ENCODE assay signal across 27 cellular contexts in genomic region chr5:7207979-7208378, GRCh38.
A peak's percentile ranks its signal among the peaks of the same experiment; 100 is the strongest.
DNase-seq lines count a peak whose midpoint lies in the region; ATAC-seq and TF ChIP-seq lines count a peak whose summit lies in the region.
"Had no signal": no experiment of that assay in that cellular context is flagged by ENCODE, and none has a peak within 500 bp of the region (broad histone marks: within the 10 kb centered on the region; RNA-seq: fewer than 3 reads in every experiment).

No MANE protein-coding gene starts in this region.

- no peak overlapping the region for H3K27ac Mint-ChIP-seq in stimulated activated naive CD8-positive, alpha-beta T cell treated with anti-CD3 and anti-CD28 coated beads, Interleukin-15, amount 100 ng/mL, for 72 hours
- H3K27ac Mint-ChIP-seq in stimulated activated memory B cell treated with anti-CD40 and anti-IgM and Interleukin-4, amounts not matched to agents 10 μg/mL and 1 μg/mL and 100 μg/mL, for 72 hours = no peak overlapping the region
- H3K27ac Mint-ChIP-seq: B cell; CD8-positive, alpha-beta T cell; HFFc6 had no signal

- no peaks in the 10 kb centered on the region for H3K36me3 Mint-ChIP-seq in stimulated activated memory B cell treated with anti-CD40 and anti-IgM and Interleukin-4, amounts not matched to agents 10 μg/mL and 1 μg/mL and 100 μg/mL, for 72 hours
- H3K36me3 Mint-ChIP-seq: CD8-positive, alpha-beta T cell had no signal

- H3K4me3 Mint-ChIP-seq in stimulated activated naive CD8-positive, alpha-beta T cell treated with anti-CD3 and anti-CD28 coated beads, Interleukin-15, amount 100 ng/mL, for 72 hours = no peak overlapping the region
- no peak overlapping the region for H3K4me3 Mint-ChIP-seq in stimulated activated memory B cell treated with anti-CD40 and anti-IgM and Interleukin-4, amounts not matched to agents 10 μg/mL and 1 μg/mL and 100 μg/mL, for 72 hours
- H3K4me3 Mint-ChIP-seq: B cell; CD8-positive, alpha-beta T cell; HFFc6 had no signal

- H3K4me1 ChIP-seq in gastroesophageal sphincter (no peaks in the 10 kb centered on the region), body of pancreas (peaks cover 3% of the 10 kb centered on the region)
- H3K4me1 ChIP-seq: HAP-1, SJCRH30 had no signal

- no peaks in the 10 kb centered on the region for H3K36me3 ChIP-seq in gastroesophageal sphincter
- H3K36me3 ChIP-seq in body of pancreas (replicated peaks in 1 of 2; ENCODE audit: insufficient read depth in 1 of 2, low read depth in 2 of 2) = no peaks in the 10 kb centered on the region
- H3K36me3 ChIP-seq: HAP-1, SJCRH30 had no signal

- 81% methylated on average over 2 of the region's 2 CpGs; no CpG with 5 or more reads in 1 of the 2 donors for WGBS in gastroesophageal sphincter (ENCODE audit: low coverage in 1 of 2), 2 donors
- 92 to 100% methylated on average over 2 of the region's 2 CpGs for WGBS in body of pancreas, 2 donors

- H3K9me3 ChIP-seq in gastroesophageal sphincter = no peaks in the 10 kb centered on the region
- no peaks in the 10 kb centered on the region for H3K9me3 ChIP-seq in body of pancreas
- H3K9me3 ChIP-seq: HAP-1, SJCRH30 had no signal

- TF ChIP-seq POLR2A in gastroesophageal sphincter (IDR thresholded peaks at IDR 0.05) (no peak), body of pancreas (IDR thresholded peaks at IDR 0.05) (no peak)

- no peaks in the 10 kb centered on the region for H3K27me3 Mint-ChIP-seq in stimulated activated naive CD8-positive, alpha-beta T cell treated with anti-CD3 and anti-CD28 coated beads, Interleukin-15, amount 100 ng/mL, for 72 hours
- no peaks in the 10 kb centered on the region for H3K27me3 Mint-ChIP-seq in stimulated activated memory B cell treated with anti-CD40 and anti-IgM and Interleukin-4, amounts not matched to agents 10 μg/mL and 1 μg/mL and 100 μg/mL, for 72 hours
- H3K27me3 Mint-ChIP-seq: B cell had no signal

- DNase-seq in stimulated activated naive CD8-positive, alpha-beta T cell treated with anti-CD3 and anti-CD28 coated beads, Interleukin-15, amount 100 ng/mL, for 72 hours = no peak
- DNase-seq in stimulated activated naive CD8-positive, alpha-beta T cell treated with anti-CD3 and anti-CD28 coated beads, Interleukin-15, Interleukin-2, amounts not matched to agents 100 U/mL and 50 U/mL, for 24 hours = no peak
- DNase-seq in DMS53 (lab: John Stamatoyannopoulos, UW) (no peak), body of pancreas (no peak)
- DNase-seq: CD8-positive, alpha-beta T cell; DMS 273 treated with DMSO at 0.1 percent for 48 hours; GOT3; HFFc6; KBM-7; MV-4-11; NCI-H1105; NCI-H1436 treated with DMSO at 0.1 percent for 48 hours; NCI-H187 treated with DMSO at 0.1 percent for 48 hours; NCI-H2171; NCI-H226; NCI-H510A; NCI-H69; NK-92 treated with Interleukin-12 subunit alpha and Interleukin-12 subunit beta, amount 100 ng/mL, for 24 hours; PC-3; SJCRH30 had no signal

- TF ChIP-seq EP300 in gastroesophageal sphincter (IDR thresholded peaks at IDR 0.05) = no peak

- ATAC-seq in stimulated activated naive CD8-positive, alpha-beta T cell treated with anti-CD3 and anti-CD28 coated beads, Interleukin-15, amount 100 ng/mL, for 72 hours = peak; percentile 43
- no peak for ATAC-seq in stimulated activated naive CD8-positive, alpha-beta T cell treated with anti-CD3 and anti-CD28 coated beads, Interleukin-15, Interleukin-2, amounts not matched to agents 100 U/mL and 50 U/mL, for 24 hours
- ATAC-seq in gastroesophageal sphincter (peak; percentile 24), GM21367 (IDR thresholded peaks at IDR 0.05; ENCODE audit: unreplicated experiment) (no peak), body of pancreas (no peak)
- peak; percentile 45 for ATAC-seq in stimulated activated memory B cell treated with anti-CD40 and anti-IgM and Interleukin-4, amounts not matched to agents 10 μg/mL and 1 μg/mL and 100 μg/mL, for 72 hours
- ATAC-seq: CD8-positive, alpha-beta T cell; PC-3; SK-N-SH treated with all-trans-retinoic acid at 6 μM for 48 hours had no signal

- no peak overlapping the region for H3K4me3 ChIP-seq in gastroesophageal sphincter
- no peak overlapping the region for H3K4me3 ChIP-seq in body of pancreas
- H3K4me3 ChIP-seq: HAP-1, SJCRH30 had no signal

- no peaks in the 10 kb centered on the region for H3K4me1 Mint-ChIP-seq in stimulated activated naive CD8-positive, alpha-beta T cell treated with anti-CD3 and anti-CD28 coated beads, Interleukin-15, amount 100 ng/mL, for 72 hours
- no peaks in the 10 kb centered on the region for H3K4me1 Mint-ChIP-seq in stimulated activated memory B cell treated with anti-CD40 and anti-IgM and Interleukin-4, amounts not matched to agents 10 μg/mL and 1 μg/mL and 100 μg/mL, for 72 hours
- H3K4me1 Mint-ChIP-seq: B cell had no signal

- no peak overlapping the region for H3K27ac ChIP-seq in gastroesophageal sphincter
- H3K27ac ChIP-seq in body of pancreas = no peak overlapping the region
- H3K27ac ChIP-seq: C4-2B, SJCRH30 had no signal

- peaks cover 0 to 11% of the 10 kb centered on the region in 2 donors for H3K9me3 Mint-ChIP-seq in stimulated activated naive CD8-positive, alpha-beta T cell treated with anti-CD3 and anti-CD28 coated beads, Interleukin-15, amount 100 ng/mL, for 72 hours
- H3K9me3 Mint-ChIP-seq in stimulated activated memory B cell treated with anti-CD40 and anti-IgM and Interleukin-4, amounts not matched to agents 10 μg/mL and 1 μg/mL and 100 μg/mL, for 72 hours = peaks cover 14% of the 10 kb centered on the region

- TF ChIP-seq CTCF in gastroesophageal sphincter (IDR thresholded peaks at IDR 0.05) (no peak), body of pancreas (IDR thresholded peaks at IDR 0.05) (no peak)

- H3K27me3 ChIP-seq in gastroesophageal sphincter (no peaks in the 10 kb centered on the region), body of pancreas (no peaks in the 10 kb centered on the region)
- H3K27me3 ChIP-seq: SJCRH30 had no signal

- intact Hi-C loops in body of pancreas (cut with DNase I) = no loop called here

Comparison
In these comparisons a context has a peak if more than half of its experiments do, and no peak if none do; other contexts are left out.
1. ATAC-seq: peak in stimulated activated naive CD8-positive, alpha-beta T cell treated with anti-CD3 and anti-CD28 coated beads, Interleukin-15, amount 100 ng/mL, for 72 hours (single experiment), gastroesophageal sphincter (single experiment) and stimulated activated memory B cell treated with anti-CD40 and anti-IgM and Interleukin-4, amounts not matched to agents 10 μg/mL and 1 μg/mL and 100 μg/mL, for 72 hours (single experiment); none in stimulated activated naive CD8-positive, alpha-beta T cell treated with anti-CD3 and anti-CD28 coated beads, Interleukin-15, Interleukin-2, amounts not matched to agents 100 U/mL and 50 U/mL, for 24 hours (single experiment), GM21367 (single experiment) and body of pancreas (single experiment).